Comparison of ENCODE assay signal across 32 cellular contexts in genomic region chr5:147068998-147069397, GRCh38.
"Had no signal": no experiment of that assay in that cellular context is flagged by ENCODE, and none has a peak within 500 bp of the region (broad histone marks: within the 10 kb centered on the region; RNA-seq: fewer than 3 reads in every experiment).

No MANE protein-coding gene starts in this region.

- H3K4me3 ChIP-seq: pancreas, psoas muscle, skin epidermis, smooth muscle cell, spleen, suprapubic skin, testis, tibial artery, transverse colon, upper lobe of right lung, uterus had no signal

- H3K9me3 ChIP-seq: neutrophil, pancreas, psoas muscle, spleen, suprapubic skin, testis, tibial artery, transverse colon, upper lobe of right lung, uterus had no signal

- H3K4me3 Mint-ChIP-seq: naive thymus-derived CD8-positive, alpha-beta T cell; natural killer cell treated with Interleukin-12 subunit alpha and Interleukin-12 subunit beta and Interleukin-15 and Interleukin-18, amount 100 ng/mL, for 72 hours; nephron progenitor cell; neural crest cell; stimulated activated memory B cell treated with anti-CD40 and anti-IgM and Interleukin-4, amounts not matched to agents 10 μg/mL and 1 μg/mL and 100 μg/mL, for 72 hours; stimulated activated naive CD8-positive, alpha-beta T cell treated with anti-CD3 and anti-CD28 coated beads, Interleukin-15, amount 100 ng/mL, for 72 hours; type B pancreatic cell had no signal

- H3K27ac ChIP-seq: neutrophil, pancreas, psoas muscle, skin epidermis, spleen, suprapubic skin, testis, tibial artery, transverse colon, upper lobe of right lung, uterus had no signal

- H3K4me1 Mint-ChIP-seq: nephron progenitor cell; stimulated activated memory B cell treated with anti-CD40 and anti-IgM and Interleukin-4, amounts not matched to agents 10 μg/mL and 1 μg/mL and 100 μg/mL, for 72 hours had no signal

- H3K36me3 ChIP-seq: neutrophil, pancreas, spleen, suprapubic skin, tibial artery, transverse colon, upper lobe of right lung, uterus had no signal

- ATAC-seq: naive thymus-derived CD8-positive, alpha-beta T cell; natural killer cell treated with Interleukin-12 subunit alpha and Interleukin-12 subunit beta and Interleukin-15 and Interleukin-18, amount 100 ng/mL, for 72 hours; pancreas; psoas muscle; right cardiac atrium; sciatic nerve; stimulated activated memory B cell treated with anti-CD40 and anti-IgM and Interleukin-4, amounts not matched to agents 10 μg/mL and 1 μg/mL and 100 μg/mL, for 72 hours; stimulated activated naive CD8-positive, alpha-beta T cell treated with anti-CD3 and anti-CD28 coated beads, Interleukin-15, amount 100 ng/mL, for 72 hours; stimulated activated naive CD8-positive, alpha-beta T cell treated with anti-CD3 and anti-CD28 coated beads, Interleukin-15, Interleukin-2, amounts not matched to agents 100 U/mL and 50 U/mL, for 24 hours; upper lobe of right lung had no signal

- H3K36me3 Mint-ChIP-seq: naive thymus-derived CD8-positive, alpha-beta T cell; natural killer cell treated with Interleukin-12 subunit alpha and Interleukin-12 subunit beta and Interleukin-15 and Interleukin-18, amount 100 ng/mL, for 72 hours; stimulated activated memory B cell treated with anti-CD40 and anti-IgM and Interleukin-4, amounts not matched to agents 10 μg/mL and 1 μg/mL and 100 μg/mL, for 72 hours; type B pancreatic cell had no signal

- H3K4me2 ChIP-seq: smooth muscle cell had no signal

- H3K27ac Mint-ChIP-seq: naive thymus-derived CD8-positive, alpha-beta T cell; natural killer cell treated with Interleukin-12 subunit alpha and Interleukin-12 subunit beta and Interleukin-15 and Interleukin-18, amount 100 ng/mL, for 72 hours; nephron progenitor cell; progenitor cell of endocrine pancreas; stimulated activated memory B cell treated with anti-CD40 and anti-IgM and Interleukin-4, amounts not matched to agents 10 μg/mL and 1 μg/mL and 100 μg/mL, for 72 hours; stimulated activated naive CD8-positive, alpha-beta T cell treated with anti-CD3 and anti-CD28 coated beads, Interleukin-15, amount 100 ng/mL, for 72 hours; type B pancreatic cell had no signal

- DNase-seq: naive thymus-derived CD8-positive, alpha-beta T cell; nephron progenitor cell; nucleus accumbens; pancreas; posterior cingulate gyrus; psoas muscle; right cardiac atrium; spleen; stimulated activated CD4-positive, alpha-beta T cell treated with anti-CD3 and anti-CD28 coated beads, Interleukin-12 subunit alpha, Interleukin-12 subunit beta, amount 100 ng/mL, for 4 hours; stimulated activated CD4-positive, alpha-beta T cell treated with anti-CD3 and anti-CD28 coated beads, Interleukin-1b, Interleukin-23, amount 100 ng/mL, for 48 hours; stimulated activated CD4-positive, alpha-beta T cell treated with anti-CD3 and anti-CD28 coated beads, Interleukin-4, amount 100 ng/mL, for 1 hour; stimulated activated CD4-positive, alpha-beta T cell treated with anti-CD3 and anti-CD28 coated beads, Interleukin-4, amount 100 ng/mL, for 4 hours; stimulated activated CD8-positive, alpha-beta memory T cell treated with anti-CD3 and anti-CD28 coated beads, Interleukin-4, amount 100 ng/mL, for 48 hours; stimulated activated naive CD4-positive, alpha-beta T cell; stimulated activated naive CD8-positive, alpha-beta T cell treated with anti-CD3 and anti-CD28 coated beads, Interleukin-15, amount 100 ng/mL, for 72 hours; stimulated activated naive CD8-positive, alpha-beta T cell treated with anti-CD3 and anti-CD28 coated beads, Interleukin-15, Interleukin-2, amounts not matched to agents 100 U/mL and 50 U/mL, for 24 hours; substantia nigra; testis; tibial artery; transverse colon; upper lobe of right lung; uterus had no signal

- H3K9me3 Mint-ChIP-seq: natural killer cell treated with Interleukin-12 subunit alpha and Interleukin-12 subunit beta and Interleukin-15 and Interleukin-18, amount 100 ng/mL, for 72 hours; nephron progenitor cell; neural crest cell; stimulated activated naive CD8-positive, alpha-beta T cell treated with anti-CD3 and anti-CD28 coated beads, Interleukin-15, amount 100 ng/mL, for 72 hours; type B pancreatic cell had no signal

- H3K4me1 ChIP-seq: pancreas, psoas muscle, spleen, suprapubic skin, testis, tibial artery, transverse colon, upper lobe of right lung, uterus had no signal

- H3K27me3 ChIP-seq: neutrophil, pancreas, spleen, suprapubic skin, testis, tibial artery, transverse colon, upper lobe of right lung, uterus had no signal

- H3K27me3 Mint-ChIP-seq: stimulated activated memory B cell treated with anti-CD40 and anti-IgM and Interleukin-4, amounts not matched to agents 10 μg/mL and 1 μg/mL and 100 μg/mL, for 72 hours; stimulated activated naive CD8-positive, alpha-beta T cell treated with anti-CD3 and anti-CD28 coated beads, Interleukin-15, amount 100 ng/mL, for 72 hours had no signal
